In genomic region chr4:13665711-13666660, GRCh38 we compare ENCODE assay signal across 21 cellular contexts.
"Had no signal": no experiment of that assay in that cellular context is flagged by ENCODE, and none has a peak within 500 bp of the region (broad histone marks: within the 10 kb centered on the region; RNA-seq: fewer than 3 reads in every experiment).

No MANE protein-coding gene starts in this region.

- H3K36me3 Mint-ChIP-seq: activated naive CD8-positive, alpha-beta T cell treated with anti-CD3 and anti-CD28 coated beads, Interleukin-2, amount 10 ng/mL, durations not matched to agents 7 days and 5 days had no signal

- FAIRE-seq: TTC549 had no signal

- H3K27me3 ChIP-seq: breast epithelium, upper lobe of right lung had no signal

- H3K4me3 ChIP-seq: breast epithelium, smooth muscle cell, thoracic aorta, upper lobe of right lung had no signal

- H3K4me1 Mint-ChIP-seq: activated B cell treated with CpG ODN at 0.5 μM for 24 hours; activated naive CD8-positive, alpha-beta T cell treated with anti-CD3 and anti-CD28 coated beads, Interleukin-2, amount 10 ng/mL, durations not matched to agents 7 days and 5 days; endodermal cell; nephron progenitor cell had no signal

- ATAC-seq: activated CD8-positive, alpha-beta T cell treated with anti-CD3 and anti-CD28 coated beads for 36 hours; activated T-cell treated with anti-CD3 and anti-CD28 coated beads, Interleukin-2, amount 50 U/mL, for 72 hours; right cardiac atrium; upper lobe of right lung had no signal

- H3K27me3 Mint-ChIP-seq: activated naive CD8-positive, alpha-beta T cell treated with anti-CD3 and anti-CD28 coated beads, Interleukin-2, amount 10 ng/mL, durations not matched to agents 7 days and 5 days; progenitor cell of endocrine pancreas; stimulated activated naive CD8-positive, alpha-beta T cell treated with anti-CD3 and anti-CD28 coated beads, Interleukin-15, Interleukin-2, amounts not matched to agents 100 ng/mL and 50 ng/mL, for 24 hours had no signal

- DNase-seq: activated B cell treated with CpG ODN at 0.5 μM for 24 hours; activated CD4-positive, alpha-beta T cell treated with anti-CD3 and anti-CD28 coated beads for 48 hours; activated CD8-positive, alpha-beta memory T cell treated with anti-CD3 and anti-CD28 coated beads, Interleukin-2, amount 50 U/mL, for 4 hours; activated CD8-positive, alpha-beta T cell treated with anti-CD3 and anti-CD28 coated beads for 36 hours; activated gamma-delta T cell treated with Interleukin-2 at 50 U/mL for 16 hours; activated naive CD8-positive, alpha-beta T cell treated with anti-CD3 and anti-CD28 coated beads, Interleukin-2, amount 10 ng/mL, durations not matched to agents 7 days and 5 days; activated T-cell treated with anti-CD3 and anti-CD28 coated beads, Interleukin-2, amount 50 U/mL, for 72 hours; aorta; endodermal cell; erythroblast; nephron progenitor cell; occipital lobe; right cardiac atrium; T-helper 2 cell; upper lobe of right lung had no signal

- H3K27ac ChIP-seq: breast epithelium, thoracic aorta, upper lobe of right lung had no signal

- H3K4me3 Mint-ChIP-seq: activated B cell treated with CpG ODN at 0.5 μM for 24 hours; activated CD8-positive, alpha-beta T cell treated with anti-CD3 and anti-CD28 coated beads for 36 hours; activated naive CD8-positive, alpha-beta T cell treated with anti-CD3 and anti-CD28 coated beads, Interleukin-2, amount 10 ng/mL, durations not matched to agents 7 days and 5 days; activated T-cell treated with anti-CD3 and anti-CD28 coated beads, Interleukin-2, amount 50 U/mL, for 72 hours; endodermal cell; nephron progenitor cell; stimulated activated naive CD8-positive, alpha-beta T cell treated with anti-CD3 and anti-CD28 coated beads, Interleukin-15, Interleukin-2, amounts not matched to agents 100 ng/mL and 50 ng/mL, for 24 hours had no signal

- H3K36me3 ChIP-seq: breast epithelium, thoracic aorta, upper lobe of right lung had no signal

- H3K9me3 ChIP-seq: thoracic aorta, upper lobe of right lung had no signal

- H3K4me2 ChIP-seq: smooth muscle cell had no signal

- H3K4me1 ChIP-seq: breast epithelium, upper lobe of right lung had no signal

- H3K27ac Mint-ChIP-seq: activated B cell treated with CpG ODN at 0.5 μM for 24 hours; activated CD8-positive, alpha-beta T cell treated with anti-CD3 and anti-CD28 coated beads for 36 hours; activated naive CD8-positive, alpha-beta T cell treated with anti-CD3 and anti-CD28 coated beads, Interleukin-2, amount 10 ng/mL, durations not matched to agents 7 days and 5 days; activated T-cell treated with anti-CD3 and anti-CD28 coated beads, Interleukin-2, amount 50 U/mL, for 72 hours; endodermal cell; nephron progenitor cell; progenitor cell of endocrine pancreas; stimulated activated naive CD8-positive, alpha-beta T cell treated with anti-CD3 and anti-CD28 coated beads, Interleukin-15, Interleukin-2, amounts not matched to agents 100 ng/mL and 50 ng/mL, for 24 hours had no signal

- H3K9me3 Mint-ChIP-seq: activated B cell treated with CpG ODN at 0.5 μM for 24 hours; activated CD8-positive, alpha-beta T cell treated with anti-CD3 and anti-CD28 coated beads for 36 hours; activated T-cell treated with anti-CD3 and anti-CD28 coated beads, Interleukin-2, amount 50 U/mL, for 72 hours; stimulated activated naive CD8-positive, alpha-beta T cell treated with anti-CD3 and anti-CD28 coated beads, Interleukin-15, Interleukin-2, amounts not matched to agents 100 ng/mL and 50 ng/mL, for 24 hours had no signal
